Comparison of ENCODE assay signal across 12 cellular contexts in genomic region chr2:195560209-195560907, GRCh38.
DNase-seq lines count a peak whose midpoint lies in the region; TF ChIP-seq lines count a peak whose summit lies in the region.
"Had no signal": no experiment of that assay in that cellular context is flagged by ENCODE, and none has a peak within 500 bp of the region (broad histone marks: within the 10 kb centered on the region; RNA-seq: fewer than 3 reads in every experiment).

No MANE protein-coding gene starts in this region.

- POLR2A ChIA-PET in activated CD4-positive, alpha-beta T cell treated with anti-CD3 and anti-CD28 coated beads, Interleukin-2, amount 10 ng/mL, durations not matched to agents 7 days and 5 days (lab: Charles Lee): interaction anchor here (0.6 to 4.2 kb wide), 6 partner anchors 13 to 98 kb away, joined by 3 to 21 read pairs (median 8); partner anchors contain the start of gene SLC39A10

- peak overlapping the region; percentile 95 for H3K27ac Mint-ChIP-seq in activated CD4-positive, alpha-beta T cell treated with anti-CD3 and anti-CD28 coated beads, Interleukin-2, amount 10 ng/mL, durations not matched to agents 7 days and 5 days
- H3K27ac Mint-ChIP-seq: nephron had no signal

- H3K36me3 ChIP-seq in spleen: no peaks in the 10 kb centered on the region
- H3K36me3 ChIP-seq: WERI-Rb-1 had no signal

- TF ChIP-seq CTCF in spleen (IDR thresholded peaks at IDR 0.05 in 8 of 11, conservative IDR thresholded peaks at IDR 0.05 in 3 of 11): no peak
- TF ChIP-seq CTCF in GM13977 (IDR thresholded peaks at IDR 0.05; ENCODE audit: extremely low read depth, insufficient read depth, missing control alignments): no peak

- in situ Hi-C loops in GM13977 (cut with MboI; ENCODE audit: low pct_unique_long_range_greater_than_20kb, low sequenced_read_pairs, unreplicated experiment): no loop called here

- CTCF ChIA-PET in activated CD4-positive, alpha-beta T cell treated with anti-CD3 and anti-CD28 coated beads, Interleukin-2, amount 10 ng/mL, durations not matched to agents 7 days and 5 days (lab: Charles Lee): interaction anchor here (0.8 to 5.1 kb wide), 10 partner anchors 10 to 104 kb away, joined by 3 to 34 read pairs (median 4); no protein-coding TSS in a partner anchor

- WGBS in spleen, 5 donors: 54 to 64% (median 59%) methylated on average over 10 of the region's 10 CpGs

- peaks cover 84% of the 10 kb centered on the region for H3K4me1 Mint-ChIP-seq in activated CD4-positive, alpha-beta T cell treated with anti-CD3 and anti-CD28 coated beads, Interleukin-2, amount 10 ng/mL, durations not matched to agents 7 days and 5 days

- peaks cover 8% of the 10 kb centered on the region for H3K9me3 Mint-ChIP-seq in activated CD4-positive, alpha-beta T cell treated with anti-CD3 and anti-CD28 coated beads, Interleukin-2, amount 10 ng/mL, durations not matched to agents 7 days and 5 days
- H3K9me3 Mint-ChIP-seq: nephron had no signal

- H3K9me3 ChIP-seq in spleen: no peaks in the 10 kb centered on the region

- H3K27me3 ChIP-seq in spleen (replicated peaks in 1 of 7): no peaks in the 10 kb centered on the region

- peak overlapping the region; percentile 61 for H3K4me3 Mint-ChIP-seq in activated CD4-positive, alpha-beta T cell treated with anti-CD3 and anti-CD28 coated beads, Interleukin-2, amount 10 ng/mL, durations not matched to agents 7 days and 5 days
- H3K4me3 Mint-ChIP-seq: nephron had no signal

- H3K4me1 ChIP-seq in spleen: peaks cover 23 to 79% (median 59%) of the 10 kb centered on the region in 6 donors

- peaks cover 20% of the 10 kb centered on the region for H3K36me3 Mint-ChIP-seq in activated CD4-positive, alpha-beta T cell treated with anti-CD3 and anti-CD28 coated beads, Interleukin-2, amount 10 ng/mL, durations not matched to agents 7 days and 5 days (ENCODE audit: low read depth)

- TF ChIP-seq POLR2A in spleen (IDR thresholded peaks at IDR 0.05): no peak

- H3K27ac ChIP-seq in epithelial cell of prostate: peak overlapping the region; percentile 84
- peak overlapping the region; percentile 73 to 92 (median 86) for H3K27ac ChIP-seq in spleen
- H3K27ac ChIP-seq: WERI-Rb-1 had no signal

- DNase-seq in activated CD4-positive, alpha-beta T cell treated with anti-CD3 and anti-CD28 coated beads, Interleukin-2, amount 10 ng/mL, durations not matched to agents 7 days and 5 days: no peak
- DNase-seq in activated CD4-positive, alpha-beta T cell treated with anti-CD3 and anti-CD28 coated beads for 4 hours: no peak
- DNase-seq in RPMI7951 (ENCODE audit: low read depth): peak; percentile 35
- DNase-seq in epithelial cell of prostate (ENCODE audit: low read depth, low spot score): no peak
- DNase-seq in spleen: no peak
- no peak for DNase-seq in GM13977 (ENCODE audit: low spot score)
- no peak for DNase-seq in kidney glomerular epithelial cell (lab: John Stamatoyannopoulos, UW)
- DNase-seq in retina: no peak
- DNase-seq: NCI-H2171, Right ventricle myocardium superior, WERI-Rb-1 had no signal

- H3K27me3 Mint-ChIP-seq in activated CD4-positive, alpha-beta T cell treated with anti-CD3 and anti-CD28 coated beads, Interleukin-2, amount 10 ng/mL, durations not matched to agents 7 days and 5 days: no peaks in the 10 kb centered on the region

- intact Hi-C loops in spleen (cut with DNase I; ENCODE audit: low total_unique reads): no loop called here

- no peak overlapping the region for H3K4me3 ChIP-seq in spleen
